Comparison of ENCODE assay signal across 8 cellular contexts in the genomic region with DNA sequence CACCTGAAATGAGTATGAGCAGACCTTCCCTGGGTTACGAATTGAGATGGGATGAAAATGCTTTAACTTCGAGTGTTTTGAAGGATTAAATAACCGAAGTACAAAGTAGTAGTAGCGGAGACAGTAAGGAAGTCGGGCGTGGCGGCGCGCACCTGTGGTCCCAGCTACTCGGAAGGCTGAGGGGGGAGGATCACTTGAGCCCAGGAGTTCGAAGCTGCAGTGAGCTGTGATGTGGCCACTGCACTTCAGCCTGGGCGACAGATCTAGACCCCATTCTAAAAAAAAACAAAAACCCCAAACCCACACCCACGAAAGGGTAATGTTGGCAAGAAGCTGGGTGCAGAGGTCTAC. TPM values are rescaled to one million over a fixed set of nuclear protein-coding genes. Genes with fewer than 3 reads are reported as not detected.
DNase-seq lines count a peak whose midpoint lies in the region; ATAC-seq, FAIRE-seq and TF ChIP-seq lines count a peak whose summit lies in the region.
"Not testable (repeated sequence)": the region's sequence is repeated elsewhere in the genome, so short reads cannot be mapped to it uniquely, and the experiment has no call there.

No MANE protein-coding gene starts in this region.

- not testable (repeated sequence) for H3K4me3 ChIP-seq in CD8-positive, alpha-beta T cell (ENCODE audit: low read depth, low read length); pancreas

- H3K27ac ChIP-seq in CD8-positive, alpha-beta T cell (ENCODE audit: low read depth, low read length); pancreas: not testable (repeated sequence)

- H3K4me1 ChIP-seq in CD8-positive, alpha-beta T cell (ENCODE audit: insufficient read depth, low read length); pancreas: not testable (repeated sequence)

- H3K27me3 Mint-ChIP-seq in CD8-positive, alpha-beta T cell (ENCODE audit: low read depth); activated B cell treated with CpG ODN at 0.5 μM for 24 hours; central memory CD8-positive, alpha-beta T cell: not testable (repeated sequence)

- peaks cover 11% of the 10 kb centered on the region for H3K36me3 Mint-ChIP-seq in CD8-positive, alpha-beta T cell
- not testable (repeated sequence) for H3K36me3 Mint-ChIP-seq in activated B cell treated with CpG ODN at 0.5 μM for 24 hours (ENCODE audit: low read depth); central memory CD8-positive, alpha-beta T cell (ENCODE audit: insufficient read depth)

- not testable (repeated sequence) for FAIRE-seq in pancreas (lab: Jason Lieb, UNC)

- H3K4me1 Mint-ChIP-seq in CD8-positive, alpha-beta T cell (ENCODE audit: low read depth); activated B cell treated with CpG ODN at 0.5 μM for 24 hours; central memory CD8-positive, alpha-beta T cell: not testable (repeated sequence)

- H3K9me3 Mint-ChIP-seq in CD8-positive, alpha-beta T cell; activated B cell treated with CpG ODN at 0.5 μM for 24 hours; central memory CD8-positive, alpha-beta T cell: not testable (repeated sequence)

- not testable (repeated sequence) for TF ChIP-seq CTCF in CD8-positive, alpha-beta T cell (IDR thresholded peaks at IDR 0.05); activated B cell treated with CpG ODN at 0.5 μM for 24 hours (IDR thresholded peaks at IDR 0.05); pancreas (IDR thresholded peaks at IDR 0.05)

- H3K9me3 ChIP-seq in CD8-positive, alpha-beta T cell (ENCODE audit: low read length); pancreas: not testable (repeated sequence)

- not testable (repeated sequence) for H3K27me3 ChIP-seq in CD8-positive, alpha-beta T cell (ENCODE audit: insufficient read depth, low read length); pancreas

- whole genome bisulfite sequencing in pancreas, 2 donors, result no CpG with 5 or more reads among the region's 13 CpGs

- peak; percentile 18 for ATAC-seq in CD8-positive, alpha-beta T cell
- ATAC-seq in GM19351 (IDR thresholded peaks at IDR 0.05; ENCODE audit: unreplicated experiment) (peak; percentile 12), GM21447 (IDR thresholded peaks at IDR 0.05; ENCODE audit: unreplicated experiment) (peak; percentile 19), HG02763 (IDR thresholded peaks at IDR 0.05; ENCODE audit: unreplicated experiment) (peak; percentile 1), HG03342 (IDR thresholded peaks at IDR 0.05; ENCODE audit: unreplicated experiment) (peak; percentile 4), activated B cell treated with CpG ODN at 0.5 μM for 24 hours (ENCODE audit: low read depth) (peak; percentile 5), pancreas (peak; percentile 12 to 33 (median 24))
- peak; percentile 15 for ATAC-seq in central memory CD8-positive, alpha-beta T cell (replicated peaks; ENCODE audit: extremely low read depth, poor library complexity, severe bottlenecking)

- not testable (repeated sequence) for H3K4me3 Mint-ChIP-seq in CD8-positive, alpha-beta T cell; activated B cell treated with CpG ODN at 0.5 μM for 24 hours; central memory CD8-positive, alpha-beta T cell

- intact Hi-C loops in CD8-positive, alpha-beta T cell (cut with DNase I, micrococcal nuclease); activated B cell treated with CpG ODN at 0.5 μM for 24 hours (cut with micrococcal nuclease); pancreas (cut with DNase I): not testable (repeated sequence)

- CTCF ChIA-PET in CD8-positive, alpha-beta T cell (lab: Charles Lee); activated B cell treated with CpG ODN at 0.5 μM for 24 hours (lab: Charles Lee): not testable (repeated sequence)

- POLR2A ChIA-PET in CD8-positive, alpha-beta T cell (lab: Charles Lee); activated B cell treated with CpG ODN at 0.5 μM for 24 hours (lab: Charles Lee): not testable (repeated sequence)

- DNase-seq in CD8-positive, alpha-beta T cell; activated B cell treated with CpG ODN at 0.5 μM for 24 hours; central memory CD8-positive, alpha-beta T cell (ENCODE audit: low spot score in 2 of 2); pancreas: not testable (repeated sequence)

- not testable (repeated sequence) for H3K36me3 ChIP-seq in CD8-positive, alpha-beta T cell (ENCODE audit: insufficient read depth, low read length); pancreas

- H3K27ac Mint-ChIP-seq in CD8-positive, alpha-beta T cell; activated B cell treated with CpG ODN at 0.5 μM for 24 hours; central memory CD8-positive, alpha-beta T cell (ENCODE audit: low read depth): not testable (repeated sequence)

RNA-seq across cellular contexts. Expression of gene TRIM73, which starts 15.4 kb away (rescaled TPM):
- total RNA-seq in CD8-positive, alpha-beta T cell, result 10 to 100 TPM; 16.6 to 21.8 TPM
- 4.0 and 5.7 TPM in 2 replicates for total RNA-seq in activated B cell treated with CpG ODN at 0.5 μM for 24 hours
- total RNA-seq in pancreas, result 10 to 100 TPM in 1 of 6 donors, 1 to 10 TPM in 4, under 1 TPM in 1; 0.76 to 11.0 (median 3.3) TPM
- 1 to 10 TPM; 4.7 to 6.8 TPM for polyA plus RNA-seq in pancreas
